9 cellular contexts compared by ENCODE assay signal in the genomic region with DNA sequence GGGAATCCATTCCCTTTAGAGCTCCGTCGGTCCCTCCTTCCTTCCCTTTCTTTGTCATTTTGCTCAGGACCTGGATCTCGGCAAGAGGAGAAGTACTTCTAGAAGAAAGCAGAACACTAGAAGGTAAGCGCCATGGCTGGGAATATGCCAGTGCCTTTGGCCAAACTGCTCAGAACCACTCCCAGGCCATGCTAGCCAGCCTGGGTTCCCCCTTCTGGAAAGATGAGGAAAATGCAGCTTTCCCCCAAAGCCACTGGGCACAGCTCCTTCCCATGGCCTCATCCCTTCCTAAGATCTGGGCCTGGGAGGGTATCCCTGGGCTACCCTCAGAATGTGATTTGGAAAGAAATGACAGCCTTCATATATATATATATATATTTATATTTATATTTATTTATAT. TPM values are rescaled to one million over a fixed set of nuclear protein-coding genes. Genes with fewer than 3 reads are reported as not detected.
DNase-seq lines count a peak whose midpoint lies in the region; ATAC-seq and TF ChIP-seq lines count a peak whose summit lies in the region.
"Had no signal": no experiment of that assay in that cellular context is flagged by ENCODE, and none has a peak within 500 bp of the region (broad histone marks: within the 10 kb centered on the region; RNA-seq: fewer than 3 reads in every experiment).

No MANE protein-coding gene starts in this region.

- H3K36me3 Mint-ChIP-seq in activated T-helper 17 cell treated with anti-CD3 and anti-CD28 coated beads, Interleukin-2, amount 50 U/mL, for 72 hours (ENCODE audit: low read depth) = no peaks in the 10 kb centered on the region

- no peaks in the 10 kb centered on the region for H3K9me3 ChIP-seq in DND-41 (ENCODE audit: insufficient read depth, low read length, severe bottlenecking)

- H3K27ac ChIP-seq in DND-41 (ENCODE audit: low read length) (no peak overlapping the region), brain microvascular endothelial cell (no peak overlapping the region)

- no peaks in the 10 kb centered on the region for H3K79me2 ChIP-seq in DND-41 (ENCODE audit: insufficient read depth, low read length)

- TF ChIP-seq CTCF in DND-41 (IDR thresholded peaks at IDR 0.05; ENCODE audit: borderline replicate concordance, extremely low read depth, low read length, poor library complexity, severe bottlenecking) (peak; percentile 43), LNCaP clone FGC (IDR thresholded peaks at IDR 0.05; ENCODE audit: control insufficient read depth, extremely low read depth, insufficient read depth) (peak; percentile 32), brain microvascular endothelial cell (IDR thresholded peaks at IDR 0.05; ENCODE audit: low read depth, low read length, missing control alignments) (peak; percentile 85), lower leg skin (IDR thresholded peaks at IDR 0.05) (no peak)

- H3K4me3 Mint-ChIP-seq in activated T-helper 17 cell treated with anti-CD3 and anti-CD28 coated beads, Interleukin-2, amount 50 U/mL, for 72 hours = no peak overlapping the region
- H3K4me3 Mint-ChIP-seq: stimulated activated naive CD8-positive, alpha-beta T cell treated with anti-CD3 and anti-CD28 coated beads, Interleukin-15, Interleukin-2, amounts not matched to agents 100 ng/mL and 50 ng/mL, for 24 hours had no signal

- H3K9ac ChIP-seq in DND-41 (ENCODE audit: low read depth, low read length) = no peak overlapping the region

- no peaks in the 10 kb centered on the region for H3K4me1 ChIP-seq in DND-41 (ENCODE audit: insufficient read depth, low read length)

- no peak overlapping the region for H3K27ac Mint-ChIP-seq in activated T-helper 17 cell treated with anti-CD3 and anti-CD28 coated beads, Interleukin-2, amount 50 U/mL, for 72 hours

- H3K4me3 ChIP-seq in DND-41 (ENCODE audit: low read depth in 1 of 2, low read length in 2 of 2) (no peak overlapping the region), LNCaP clone FGC (ENCODE audit: low read depth, low read length) (no peak overlapping the region), brain microvascular endothelial cell (ENCODE audit: low read depth, low read length) (no peak overlapping the region), lower leg skin (ENCODE audit: low read depth, poor library complexity, severe bottlenecking) (no peak overlapping the region)

- ATAC-seq in DND-41 (ENCODE audit: insufficient read depth, low read depth) = no peak
- ATAC-seq in activated T-helper 17 cell treated with anti-CD3 and anti-CD28 coated beads, Interleukin-2, amount 50 U/mL, for 72 hours (replicated peaks) = no peak

- no peak overlapping the region for H3K4me2 ChIP-seq in DND-41 (ENCODE audit: insufficient read depth, low read length)

- no peak for TF ChIP-seq POLR2A in lower leg skin (IDR thresholded peaks at IDR 0.05)

- peaks cover 4% of the 10 kb centered on the region for H3K4me1 Mint-ChIP-seq in activated T-helper 17 cell treated with anti-CD3 and anti-CD28 coated beads, Interleukin-2, amount 50 U/mL, for 72 hours

- intact Hi-C loops in lower leg skin (cut with DNase I; ENCODE audit: low total_unique reads) = no loop called here

- no peak overlapping the region for H2AFZ ChIP-seq in DND-41 (ENCODE audit: low read depth, low read length)

- no peaks in the 10 kb centered on the region for H3K27me3 ChIP-seq in DND-41 (ENCODE audit: insufficient read depth, low read length, poor library complexity)
- H3K27me3 ChIP-seq in brain microvascular endothelial cell (replicated peaks) = peaks cover 3% of the 10 kb centered on the region

- WGBS in lower leg skin, 2 donors = 48 to 67% methylated on average over 4 of the region's 4 CpGs

- H3K27me3 Mint-ChIP-seq in activated T-helper 17 cell treated with anti-CD3 and anti-CD28 coated beads, Interleukin-2, amount 50 U/mL, for 72 hours = peaks cover 51% of the 10 kb centered on the region

- no peaks in the 10 kb centered on the region for H3K36me3 ChIP-seq in DND-41 (ENCODE audit: insufficient read depth, low read length)
- no peaks in the 10 kb centered on the region for H3K36me3 ChIP-seq in brain microvascular endothelial cell (replicated peaks)

- DNase-seq in DND-41 (no peak), LNCaP clone FGC (ENCODE audit: low read depth) (no peak), brain microvascular endothelial cell (no peak), lower leg skin (ENCODE audit: low spot score in 2 of 2) (peak; percentile 35 to 87), NCI-H2029 treated with DMSO at 0.1 percent for 48 hours (lab: John Stamatoyannopoulos, UW) (no peak), NCI-H1105 treated with DMSO at 0.1 percent for 48 hours (lab: John Stamatoyannopoulos, UW) (no peak), DMS79 treated with DMSO at 0.1 percent for 48 hours (lab: John Stamatoyannopoulos, UW) (no peak)

- H4K20me1 ChIP-seq in DND-41 (ENCODE audit: insufficient read depth, low read length) = no peaks in the 10 kb centered on the region

- no peaks in the 10 kb centered on the region for H3K9me3 Mint-ChIP-seq in activated T-helper 17 cell treated with anti-CD3 and anti-CD28 coated beads, Interleukin-2, amount 50 U/mL, for 72 hours
- H3K9me3 Mint-ChIP-seq: stimulated activated naive CD8-positive, alpha-beta T cell treated with anti-CD3 and anti-CD28 coated beads, Interleukin-15, Interleukin-2, amounts not matched to agents 100 ng/mL and 50 ng/mL, for 24 hours had no signal

- in situ Hi-C loops in brain microvascular endothelial cell (cut with HindIII; ENCODE audit: low pct_ligation_motif_present, low sequenced_read_pairs) = no loop called here

RNA-seq across cellular contexts. Expression of a gene that starts 6.3 kb away (rescaled TPM):
- not detected for total RNA-seq in lower leg skin
- under 1 TPM in 1 of 2 donors, not detected in 1; 0.35 TPM for total RNA-seq in activated T-helper 17 cell treated with anti-CD3 and anti-CD28 coated beads, Interleukin-2, amount 50 U/mL, for 72 hours

RNA-seq across cellular contexts. Expression of a gene that starts 19.0 kb away (rescaled TPM):
- 100 to 1,000 TPM in 1 of 4 donors, 10 to 100 TPM in 3; 65.1 to 110 (median 67.5) TPM for total RNA-seq in lower leg skin
- 100 to 1,000 TPM; 113 to 185 TPM for total RNA-seq in activated T-helper 17 cell treated with anti-CD3 and anti-CD28 coated beads, Interleukin-2, amount 50 U/mL, for 72 hours

Comparison
In these comparisons a context has a peak if more than half of its experiments do, and no peak if none do; other contexts are left out.
1. DNase-seq: peak in lower leg skin (2 of 2); none in DND-41 (single experiment), LNCaP clone FGC (single experiment), brain microvascular endothelial cell (single experiment), NCI-H2029 treated with DMSO at 0.1 percent for 48 hours (single experiment), NCI-H1105 treated with DMSO at 0.1 percent for 48 hours (single experiment) and DMS79 treated with DMSO at 0.1 percent for 48 hours (single experiment).
2. CTCF ChIP-seq: peak in DND-41 (single experiment), LNCaP clone FGC (single experiment) and brain microvascular endothelial cell (single experiment); none in lower leg skin (0 of 3).